8 cellular contexts compared by ENCODE assay signal in genomic region chr3:142723665-142723967, GRCh38. TPM values are rescaled to one million over a fixed set of nuclear protein-coding genes. Genes with fewer than 3 reads are reported as not detected.
DNase-seq lines count a peak whose midpoint lies in the region; ATAC-seq and TF ChIP-seq lines count a peak whose summit lies in the region.

No MANE protein-coding gene starts in this region.

- intact Hi-C loops in psoas muscle (cut with DNase I), result loop anchor here in 1 of 2 donors (10.0 kb wide), 1 partner anchor 129 kb away; the partner anchor contains the start of gene PLS1

- H3K4me3 ChIP-seq in epithelial cell of proximal tubule (ENCODE audit: low read depth, low read length), result peak overlapping the region; percentile 94
- peak overlapping the region; percentile 73 for H3K4me3 ChIP-seq in psoas muscle

- H3K9me3 ChIP-seq in psoas muscle, result no peaks in the 10 kb centered on the region

- in situ Hi-C loops in G401 (cut with HindIII; ENCODE audit: low sequenced_read_pairs), result no loop called here

- H3K27ac ChIP-seq in psoas muscle, result no peak overlapping the region

- peak; percentile 66 for DNase-seq in stimulated activated CD4-positive, alpha-beta T cell treated with anti-CD3 and anti-CD28 coated beads, Interleukin-12 subunit alpha, Interleukin-12 subunit beta, amount 100 ng/mL, for 4 hours
- DNase-seq in stimulated activated CD4-positive, alpha-beta T cell treated with anti-CD3 and anti-CD28 coated beads, Interleukin-4, amount 100 ng/mL, for 24 hours, result no peak
- DNase-seq in OCI-M2 (lab: John Stamatoyannopoulos, UW; ENCODE audit: unreplicated experiment) (peak; percentile 53), epithelial cell of proximal tubule (ENCODE audit: low read depth) (peak; percentile 16), psoas muscle (no peak), G401 (ENCODE audit: low spot score) (no peak), NCI-H82 treated with DMSO at 0.1 percent for 48 hours (lab: John Stamatoyannopoulos, UW; ENCODE audit: unreplicated experiment) (no peak), T-helper 9 cell (no peak)

- TF ChIP-seq CTCF in epithelial cell of proximal tubule (conservative IDR thresholded peaks at IDR 0.05; ENCODE audit: low read depth, low read length), result no peak
- TF ChIP-seq CTCF in psoas muscle (IDR thresholded peaks at IDR 0.05), result no peak

- H3K36me3 ChIP-seq in psoas muscle (ENCODE audit: insufficient read depth in 1 of 2, low read depth in 1 of 2), result no peaks in the 10 kb centered on the region

- no peak for ATAC-seq in psoas muscle

- WGBS in psoas muscle, 3 donors, result 0 to 1% (median 0%) methylated on average over 9 to 10 of the region's 10 CpGs

- H3K4me1 ChIP-seq in psoas muscle, result no peaks in the 10 kb centered on the region

- peaks cover 0 to 36% (median 0%) of the 10 kb centered on the region in 3 donors for H3K27me3 ChIP-seq in psoas muscle (ENCODE audit: insufficient read depth in 3 of 3, low read length in 2 of 3)

RNA-seq across cellular contexts. Expression of gene TRPC1, which starts 0.2 kb away (rescaled TPM):
- 6.9 and 20.0 TPM in 2 replicates for total RNA-seq in epithelial cell of proximal tubule
- 1 to 10 TPM in 3 of 4 donors, under 1 TPM in 1; 0.78 to 2.1 (median 1.1) TPM for total RNA-seq in psoas muscle
- polyA plus RNA-seq in psoas muscle, result under 1 TPM; 0.41 to 0.61 (median 0.53) TPM
- 27.6 and 56.0 TPM in 2 replicates for total RNA-seq in G401 (2014; rRNA removed; shearing (Covaris generic))

Comparison
In these comparisons a context has a peak if more than half of its experiments do, and no peak if none do; other contexts are left out.
1. DNase-seq: peak in stimulated activated CD4-positive, alpha-beta T cell treated with anti-CD3 and anti-CD28 coated beads, Interleukin-12 subunit alpha, Interleukin-12 subunit beta, amount 100 ng/mL, for 4 hours (single experiment), OCI-M2 (single experiment) and epithelial cell of proximal tubule (single experiment); none in stimulated activated CD4-positive, alpha-beta T cell treated with anti-CD3 and anti-CD28 coated beads, Interleukin-4, amount 100 ng/mL, for 24 hours (single experiment), psoas muscle (0 of 2), G401 (single experiment), NCI-H82 treated with DMSO at 0.1 percent for 48 hours (single experiment) and T-helper 9 cell (single experiment).